8 cellular contexts compared by ENCODE assay signal in the genomic region with DNA sequence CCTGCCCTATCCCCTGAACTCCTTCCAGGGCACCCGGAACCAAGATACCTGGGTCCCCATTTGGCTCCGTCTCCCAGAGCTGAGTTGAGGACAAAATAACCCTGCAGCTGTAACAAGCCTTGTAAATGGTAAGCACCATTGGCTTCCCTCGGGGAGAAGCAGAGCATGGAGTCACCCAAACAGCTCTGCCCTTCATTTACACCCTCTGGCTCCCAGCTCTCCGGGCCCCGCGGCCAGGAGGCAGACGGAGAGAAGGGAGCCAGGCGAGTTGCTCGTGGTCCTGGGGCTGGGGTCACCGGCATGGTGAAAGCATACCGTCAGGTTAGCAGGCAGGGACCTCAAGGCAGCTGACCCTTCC. TPM values are rescaled to one million over a fixed set of nuclear protein-coding genes. Genes with fewer than 3 reads are reported as not detected.
DNase-seq lines count a peak whose midpoint lies in the region; ATAC-seq and TF ChIP-seq lines count a peak whose summit lies in the region.

No MANE protein-coding gene starts in this region.

- ATAC-seq in IMR-90 (ENCODE audit: low read depth) (no peak), natural killer cell (no peak), HG03175 (IDR thresholded peaks at IDR 0.05; ENCODE audit: unreplicated experiment) (no peak), HG03159 (IDR thresholded peaks at IDR 0.05; ENCODE audit: unreplicated experiment) (no peak), GM18858 (IDR thresholded peaks at IDR 0.05; ENCODE audit: unreplicated experiment) (no peak)

- BruUV-seq in IMR-90 (replicated peaks; lab: Mats Ljungman, UMichigan), result no TSS peak

- no peak overlapping the region for H2BK15ac ChIP-seq in IMR-90 (ENCODE audit: low read depth, low read length)

- H3K79me1 ChIP-seq in IMR-90 (ENCODE audit: low read depth in 1 of 2, low read length in 2 of 2), result peaks cover 6 to 23% of the 10 kb centered on the region in 2 experiments; a peak in 2 of 4 replicates

- H3K14ac ChIP-seq in IMR-90 (replicated peaks; ENCODE audit: low read depth, low read length), result peak overlapping the region; percentile 60

- DNase-seq in BE2C (no peak), IMR-90 (no peak), colonic mucosa (no peak), natural killer cell (no peak), DMS153 (lab: John Stamatoyannopoulos, UW) (no peak)

- no peak overlapping the region for H2BK20ac ChIP-seq in IMR-90 (ENCODE audit: low read depth, low read length)

- in situ Hi-C loops in IMR-90 (cut with MboI; ENCODE audit: low sequenced_read_pairs), result no loop called here

- peak overlapping the region; percentile 35 for H2AK9ac ChIP-seq in IMR-90 (replicated peaks; ENCODE audit: low read depth, low read length, poor library complexity)

- H3K4me3 ChIP-seq in BE2C (ENCODE audit: low read depth, low read length) (peak overlapping the region; percentile 70), IMR-90 (ENCODE audit: insufficient read depth, low read depth, low read length) (peak overlapping the region; percentile 88), colonic mucosa (peak overlapping the region; percentile 80)

- no peaks in the 10 kb centered on the region for H4K20me1 ChIP-seq in IMR-90 (ENCODE audit: insufficient read depth, low read length)

- peak overlapping the region; percentile 82 for H3K4ac ChIP-seq in IMR-90 (ENCODE audit: low read depth, low read length)

- H4K5ac ChIP-seq in IMR-90 (ENCODE audit: low read depth, low read length), result peak overlapping the region; percentile 35; the same call in 1 of the 2 replicates

- no peaks in the 10 kb centered on the region for H3K36me3 ChIP-seq in BE2C
- no peaks in the 10 kb centered on the region for H3K36me3 ChIP-seq in IMR-90 (ENCODE audit: control insufficient read depth, insufficient read depth, low read length)
- H3K36me3 ChIP-seq in colonic mucosa, result no peaks in the 10 kb centered on the region

- TF ChIP-seq RAD21 in IMR-90 (IDR thresholded peaks at IDR 0.05; ENCODE audit: low read length), result no peak

- peaks cover 9% of the 10 kb centered on the region; the same call in 1 of the 2 replicates for H3K9me1 ChIP-seq in IMR-90 (ENCODE audit: insufficient read depth, low read length)

- H3K4me1 Mint-ChIP-seq in natural killer cell, result peaks cover 44 to 54% of the 10 kb centered on the region in 2 donors

- H3K56ac ChIP-seq in IMR-90 (ENCODE audit: extremely low read depth, insufficient read depth, low read length), result no peak overlapping the region

- peak overlapping the region; percentile 27; the same call in 1 of the 2 replicates for H3K9ac ChIP-seq in IMR-90 (ENCODE audit: low read depth, low read length)
- peak overlapping the region; percentile 73 to 84 for H3K9ac ChIP-seq in colonic mucosa (ENCODE audit: low read depth in 2 of 2, low read length in 2 of 2)

- peak overlapping the region; percentile 71 for H2BK5ac ChIP-seq in IMR-90 (ENCODE audit: low read depth, low read length, poor library complexity, severe bottlenecking)

- POLR2A ChIA-PET in IMR-90 (lab: Charles Lee; ENCODE audit: unreplicated experiment), result interaction anchor here (0.6 kb wide), 1 partner anchor 45 kb away, joined by 12 read pairs; no protein-coding TSS in a partner anchor

- intact Hi-C loops in IMR-90 (cut with micrococcal nuclease), result no loop called here
- intact Hi-C loops in colonic mucosa (cut with DNase I), result no loop called here
- intact Hi-C loops in natural killer cell (cut with micrococcal nuclease), result loop anchor here (1.0 to 5.0 kb wide), 4 partner anchors 27 to 661 kb away; a partner anchor contains a TSS

- H4K91ac ChIP-seq in IMR-90 (ENCODE audit: insufficient read depth, low read depth, low read length), result peak overlapping the region; percentile 78; the same call in 1 of the 2 replicates

- peaks cover 21% of the 10 kb centered on the region for H3K4me1 ChIP-seq in BE2C
- peaks cover 18% of the 10 kb centered on the region for H3K4me1 ChIP-seq in IMR-90 (ENCODE audit: control insufficient read depth, insufficient read depth, low read length)
- H3K4me1 ChIP-seq in colonic mucosa, result peaks cover 7% of the 10 kb centered on the region

- peak overlapping the region; percentile 43 for H2AK5ac ChIP-seq in IMR-90 (ENCODE audit: low read depth, low read length)

- no peak for TF ChIP-seq POLR2A in IMR-90 (IDR thresholded peaks at IDR 0.05; ENCODE audit: low read depth, low read length)

- peak overlapping the region; percentile 95 for H2AFZ ChIP-seq in IMR-90 (replicated peaks; ENCODE audit: low read length, poor library complexity)

- peak overlapping the region; percentile 72; the same call in 1 of the 2 replicates for H2BK120ac ChIP-seq in IMR-90 (ENCODE audit: low read depth, low read length)

- peak overlapping the region; percentile 51 to 59; a peak in 3 of 4 replicates for H4K8ac ChIP-seq in IMR-90 (ENCODE audit: low read depth in 2 of 2, low read length in 2 of 2)

- H3K27me3 Mint-ChIP-seq in natural killer cell (ENCODE audit: low read depth in 2 of 2), result no peaks in the 10 kb centered on the region

- H3K23ac ChIP-seq in IMR-90 (ENCODE audit: low read depth, low read length), result no peak overlapping the region

- H3K9me3 ChIP-seq in BE2C, result no peaks in the 10 kb centered on the region
- no peaks in the 10 kb centered on the region for H3K9me3 ChIP-seq in IMR-90 (ENCODE audit: control insufficient read depth, insufficient read depth, low read length)
- H3K9me3 ChIP-seq in colonic mucosa, result no peaks in the 10 kb centered on the region

- H3K27ac Mint-ChIP-seq in natural killer cell, result peak overlapping the region; percentile 88 to 95

- dilution Hi-C loops in IMR-90 (cut with HindIII; ENCODE audit: low sequenced_read_pairs, unreplicated experiment), result no loop called here

- H3K4me3 Mint-ChIP-seq in natural killer cell, result peak overlapping the region; percentile 70

- H3K27ac ChIP-seq in IMR-90 (ENCODE audit: insufficient read depth, low read length) (peak overlapping the region; percentile 84; the same call in 1 of the 2 replicates), colonic mucosa (peak overlapping the region; percentile 95)

- CTCF ChIA-PET in IMR-90 (lab: Yijun Ruan, JAX), result interaction anchor here (0.6 kb wide), 1 partner anchor 342 kb away, joined by 3 read pairs; no protein-coding TSS in a partner anchor

- 60% methylated on average over 2 of the region's 11 CpGs; no CpG with 5 or more reads in 1 of the 2 experiments for WGBS in IMR-90 (ENCODE audit: extremely low coverage in 2 of 2, insufficient read length in 1 of 2), 2 experiments

- H3K9me3 Mint-ChIP-seq in natural killer cell, result no peaks in the 10 kb centered on the region

- peak overlapping the region; percentile 78 for H3K4me2 ChIP-seq in IMR-90 (ENCODE audit: low read depth, low read length)

- TF ChIP-seq CTCF in BE2C (IDR thresholded peaks at IDR 0.05; ENCODE audit: low read depth, low read length) (no peak), IMR-90 (conservative IDR thresholded peaks at IDR 0.05; ENCODE audit: low read depth, low read length) (no peak), colonic mucosa (IDR thresholded peaks at IDR 0.05) (no peak), natural killer cell (IDR thresholded peaks at IDR 0.05) (no peak)

- peak overlapping the region; percentile 22; the same call in 1 of the 2 replicates for H3K18ac ChIP-seq in IMR-90 (ENCODE audit: low read depth, low read length)

- H3K36me3 Mint-ChIP-seq in natural killer cell, result no peaks in the 10 kb centered on the region

- H3K27me3 ChIP-seq in BE2C (no peaks in the 10 kb centered on the region), IMR-90 (ENCODE audit: control insufficient read depth, insufficient read depth, low read length) (no peaks in the 10 kb centered on the region), colonic mucosa (no peaks in the 10 kb centered on the region)

TF ChIP-seq in IMR-90, 13 proteins besides CTCF, POLR2A, EP300 and RAD21 (continues in another document):
- TF ChIP-seq SMC3 (IDR thresholded peaks at IDR 0.05; ENCODE audit: low read depth, low read length) (no peak), MXI1 (IDR thresholded peaks at IDR 0.05; ENCODE audit: borderline replicate concordance, low read depth, low read length) (no peak), CHD1 (IDR thresholded peaks at IDR 0.05; ENCODE audit: low read depth, low read length) (no peak), MAFK (IDR thresholded peaks at IDR 0.05; ENCODE audit: low read depth, low read length) (no peak)

RNA-seq across cellular contexts. Expression of a gene that starts 2.1 kb away (rescaled TPM):
- 41.5 TPM for polyA plus RNA-seq in BE2C (2012; ENCODE audit: insufficient read depth, insufficient read length, low read depth)
- total RNA-seq in IMR-90 (2012; rRNA removed) (4.4 and 4.5 TPM in 2 replicates), colonic mucosa (10 to 100 TPM; 16.9 to 21.7 TPM), natural killer cell (10 to 100 TPM; 56.0 to 66.7 (median 66.2) TPM)
- polyA plus RNA-seq in IMR-90 (2012; rRNA removed), result 4.7 and 4.9 TPM in 2 replicates
- 3.7 and 4.9 TPM in 2 replicates for polyA plus RNA-seq in IMR-90 (2012; cell fraction: cytosol; rRNA removed)
- polyA plus RNA-seq in IMR-90 (2012; cell fraction: nucleus; rRNA removed; ENCODE audit: low replicate concordance), result 8.0 and 14.7 TPM in 2 replicates

RNA-seq across cellular contexts. Expression of a gene that starts 13.9 kb away (rescaled TPM):
- not detected for polyA plus RNA-seq in BE2C (2012; ENCODE audit: insufficient read depth, insufficient read length, low read depth)
- total RNA-seq in IMR-90 (2012; rRNA removed) (not detected in 2 replicates), colonic mucosa (1 to 10 TPM in 1 of 2 donors, not detected in 1; 1.7 TPM), natural killer cell (not detected)
- not detected in 2 replicates for polyA plus RNA-seq in IMR-90 (2012; rRNA removed)
- polyA plus RNA-seq in IMR-90 (2012; cell fraction: cytosol; rRNA removed), result not detected in 2 replicates
- not detected in 2 replicates for polyA plus RNA-seq in IMR-90 (2012; cell fraction: nucleus; rRNA removed; ENCODE audit: low replicate concordance)

RNA-seq across cellular contexts. Expression of a gene that starts 46.4 kb away (rescaled TPM):
- polyA plus RNA-seq in BE2C (2012; ENCODE audit: insufficient read depth, insufficient read length, low read depth), result 22.2 TPM
- 0.28 and 0.54 TPM in 2 replicates for total RNA-seq in IMR-90 (2012; rRNA removed)
- polyA plus RNA-seq in IMR-90 (2012; rRNA removed), result 3.8 and 4.3 TPM in 2 replicates
- polyA plus RNA-seq in IMR-90 (2012; cell fraction: cytosol; rRNA removed), result 2.6 and 3.8 TPM in 2 replicates
- polyA plus RNA-seq in IMR-90 (2012; cell fraction: nucleus; rRNA removed; ENCODE audit: low replicate concordance), result 11.0 and 15.2 TPM in 2 replicates
- 1 to 10 TPM; 2.7 to 3.4 TPM for total RNA-seq in colonic mucosa
- 1 to 10 TPM; 4.5 to 5.7 (median 5.4) TPM for total RNA-seq in natural killer cell

RNA-seq across cellular contexts. Expression of a gene that starts 47.3 kb away (rescaled TPM):
- polyA plus RNA-seq in BE2C (2012; ENCODE audit: insufficient read depth, insufficient read length, low read depth), result not detected
- total RNA-seq in IMR-90 (2012; rRNA removed) (not detected in 2 replicates), colonic mucosa (1 to 10 TPM; 1.8 to 4.8 TPM), natural killer cell (not detected)
- polyA plus RNA-seq in IMR-90 (2012; rRNA removed), result 0.72 and 0.99 TPM in 2 replicates
- polyA plus RNA-seq in IMR-90 (2012; cell fraction: cytosol; rRNA removed), result 0.24 and 0.64 TPM in 2 replicates
- polyA plus RNA-seq in IMR-90 (2012; cell fraction: nucleus; rRNA removed; ENCODE audit: low replicate concordance), result 8.3 and 34.1 TPM in 2 replicates

RNA-seq across cellular contexts. Expression of a gene that starts 54.2 kb away (rescaled TPM):
- 343 TPM for polyA plus RNA-seq in BE2C (2012; ENCODE audit: insufficient read depth, insufficient read length, low read depth)
- 120 and 128 TPM in 2 replicates for total RNA-seq in IMR-90 (2012; rRNA removed)
- polyA plus RNA-seq in IMR-90 (2012; rRNA removed), result 204 and 227 TPM in 2 replicates
- 153 and 242 TPM in 2 replicates for polyA plus RNA-seq in IMR-90 (2012; cell fraction: cytosol; rRNA removed)
- polyA plus RNA-seq in IMR-90 (2012; cell fraction: nucleus; rRNA removed; ENCODE audit: low replicate concordance), result 16.5 and 124 TPM in 2 replicates
- 100 to 1,000 TPM; 109 to 200 TPM for total RNA-seq in colonic mucosa
- 100 to 1,000 TPM in 1 of 3 donors, 10 to 100 TPM in 2; 95.0 to 109 (median 96.6) TPM for total RNA-seq in natural killer cell
